ENCODE assay signal across 22 cellular contexts in genomic region chr14:24595046-24595808, GRCh38. TPM values are rescaled to one million over a fixed set of nuclear protein-coding genes. Genes with fewer than 3 reads are reported as not detected.
A peak's percentile ranks its signal among the peaks of the same experiment; 100 is the strongest.
DNase-seq lines count a peak whose midpoint lies in the region; ATAC-seq, FAIRE-seq and TF ChIP-seq lines count a peak whose summit lies in the region.
"Had no signal": no experiment of that assay in that cellular context is flagged by ENCODE, and none has a peak within 500 bp of the region (broad histone marks: within the 10 kb centered on the region; RNA-seq: fewer than 3 reads in every experiment).

No MANE protein-coding gene starts in this region.

- H4K20me1 ChIP-seq in K562 (replicated peaks; ENCODE audit: control insufficient read depth, insufficient read depth, low read length): no peaks in the 10 kb centered on the region
- no peaks in the 10 kb centered on the region for H4K20me1 ChIP-seq in keratinocyte (ENCODE audit: control insufficient read depth, extremely low read depth, insufficient read depth, low read length)
- no peaks in the 10 kb centered on the region for H4K20me1 ChIP-seq in GM23338 (replicated peaks; ENCODE audit: insufficient read depth)

- DNase-seq in NCI-H1048 (lab: John Stamatoyannopoulos, UW) (peak; percentile 88), K562 (ENCODE audit: extremely low read depth in 1 of 4, low spot score in 3 of 4) (no peak), keratinocyte (ENCODE audit: low read depth, low spot score) (peak; percentile 80), amygdala (lab: John Stamatoyannopoulos, UW) (no peak), GM23338 (ENCODE audit: low spot score) (no peak)
- DNase-seq: BE2C; CD8-positive, alpha-beta memory T cell; DMS 273 treated with DMSO at 0.1 percent for 48 hours; EL; KBM-7; NCI-H1092 treated with DMSO at 0.1 percent for 48 hours; NCI-H187; NCI-H446; NCI-H748 treated with DMSO at 0.1 percent for 48 hours; SIG-M5 had no signal

- no peaks in the 10 kb centered on the region for H3K79me2 ChIP-seq in K562 (ENCODE audit: control insufficient read depth, insufficient read depth, low read length)
- no peaks in the 10 kb centered on the region for H3K79me2 ChIP-seq in keratinocyte (ENCODE audit: control insufficient read depth, insufficient read depth, low read length)
- H3K79me2 ChIP-seq in GM23338 (replicated peaks; ENCODE audit: insufficient read depth): no peaks in the 10 kb centered on the region

- dilution Hi-C loops in keratinocyte (cut with MboI; ENCODE audit: extremely low pct_ligation_motif_present, low sequenced_read_pairs): no loop called here

- H3K36me3 ChIP-seq in HEK293 (ENCODE audit: control insufficient read depth in 2 of 2, insufficient read depth in 1 of 2, low read length in 2 of 2) (no peaks in the 10 kb centered on the region), K562 (ENCODE audit: control insufficient read depth, insufficient read depth, low read length) (no peaks in the 10 kb centered on the region), keratinocyte (ENCODE audit: control insufficient read depth in 2 of 2, extremely low read depth in 1 of 2, insufficient read depth in 2 of 2, low read length in 2 of 2) (no peaks in the 10 kb centered on the region), GM23338 (ENCODE audit: insufficient read depth) (no peaks in the 10 kb centered on the region; the same call in 1 of the 2 replicates)
- H3K36me3 ChIP-seq: BE2C had no signal

- no peak overlapping the region for H3K27ac Mint-ChIP-seq in GM23338
- H3K27ac Mint-ChIP-seq: CD8-positive, alpha-beta memory T cell had no signal

- H3K9ac ChIP-seq in K562 (ENCODE audit: insufficient read depth in 1 of 2, low read depth in 2 of 2, low read length in 2 of 2) (no peak overlapping the region), keratinocyte (ENCODE audit: control insufficient read depth, extremely low read depth, insufficient read depth, low read length) (peak overlapping the region; percentile 48)

- TF ChIP-seq CTCF in HEK293 (tag by site-specific recombination; IDR thresholded peaks at IDR 0.05) (no peak), K562 (IDR thresholded peaks at IDR 0.05 in 2 of 3, conservative IDR thresholded peaks at IDR 0.05 in 1 of 3; ENCODE audit: insufficient read depth in 2 of 3, low read depth in 1 of 3, low read length in 3 of 3) (no peak), keratinocyte (optimal IDR thresholded peaks at IDR 0.05 in 1 of 3, IDR thresholded peaks at IDR 0.05 in 1 of 3, conservative IDR thresholded peaks at IDR 0.05 in 1 of 3; ENCODE audit: extremely low read depth in 1 of 3, insufficient read depth in 2 of 3, low read length in 3 of 3) (no peak), GM23338 (conservative IDR thresholded peaks at IDR 0.05; ENCODE audit: low read depth in 2 of 2) (no peak)

- no TSS peak for BruUV-seq in K562 (replicated peaks; lab: Mats Ljungman, UMichigan)

- H3K4me3 Mint-ChIP-seq in GM23338: no peak overlapping the region
- H3K4me3 Mint-ChIP-seq: CD8-positive, alpha-beta memory T cell had no signal

- H3K9me1 ChIP-seq in K562 (ENCODE audit: control insufficient read depth, insufficient read depth, low read length): no peaks in the 10 kb centered on the region
- H3K9me1 ChIP-seq in keratinocyte (ENCODE audit: control insufficient read depth, extremely low read depth, insufficient read depth, low read length): no peaks in the 10 kb centered on the region

- peaks cover 45% of the 10 kb centered on the region for H3K9me3 Mint-ChIP-seq in GM23338

- no peak for TF ChIP-seq EP300 in K562 (IDR thresholded peaks at IDR 0.05; ENCODE audit: low read length)

- H3K27me3 ChIP-seq in K562 (ENCODE audit: control insufficient read depth in 2 of 2, insufficient read depth in 2 of 2, low read length in 2 of 2): no peaks in the 10 kb centered on the region
- no peaks in the 10 kb centered on the region for H3K27me3 ChIP-seq in keratinocyte (ENCODE audit: control insufficient read depth, extremely low read depth, insufficient read depth, low read length)
- no peaks in the 10 kb centered on the region for H3K27me3 ChIP-seq in GM23338 (ENCODE audit: insufficient read depth)
- H3K27me3 ChIP-seq: BE2C had no signal

- in situ Hi-C loops in K562 (cut with MboI): no loop called here

- H3K4me1 ChIP-seq in HEK293 (ENCODE audit: control insufficient read depth, insufficient read depth, low read length) (no peaks in the 10 kb centered on the region), K562 (replicated peaks in 1 of 2; ENCODE audit: control insufficient read depth in 2 of 2, insufficient read depth in 2 of 2, low read length in 2 of 2) (no peaks in the 10 kb centered on the region), keratinocyte (ENCODE audit: control insufficient read depth, extremely low read depth, insufficient read depth, low read length) (peaks cover 11% of the 10 kb centered on the region), GM23338 (ENCODE audit: insufficient read depth) (no peaks in the 10 kb centered on the region)
- H3K4me1 ChIP-seq: BE2C had no signal

- no peak for TF ChIP-seq RAD21 in K562 (CRISPR knock-in tag; conservative IDR thresholded peaks at IDR 0.05 in 1 of 2, IDR thresholded peaks at IDR 0.05 in 1 of 2)

- H3K9me2 ChIP-seq in GM23338 (ENCODE audit: insufficient read depth): peaks cover 3% of the 10 kb centered on the region; the same call in 1 of the 2 replicates

- intact Hi-C loops in K562 (cut with micrococcal nuclease): no loop called here

- H3K27ac ChIP-seq in HEK293 (ENCODE audit: extremely low read depth, low read depth, low read length) (no peak overlapping the region), K562 (ENCODE audit: extremely low read depth, low read depth, low read length) (no peak overlapping the region), keratinocyte (ENCODE audit: control insufficient read depth, insufficient read depth, low read length) (peak overlapping the region; percentile 68), GM23338 (ENCODE audit: low read depth) (no peak overlapping the region)

- POLR2A ChIA-PET in HEK293 (lab: Yijun Ruan, JAX): no interaction called here
- POLR2A ChIA-PET in K562 (lab: Yijun Ruan, JAX): no interaction called here

- H3F3A ChIP-seq in GM23338 (replicated peaks; ENCODE audit: low read depth): no peaks in the 10 kb centered on the region

- H3K9me3 ChIP-seq in HEK293 (ENCODE audit: control insufficient read depth, insufficient read depth, low read depth, low read length) (no peaks in the 10 kb centered on the region), K562 (replicated peaks; ENCODE audit: control insufficient read depth, insufficient read depth, low read depth, low read length) (no peaks in the 10 kb centered on the region), keratinocyte (ENCODE audit: control insufficient read depth, low read depth, low read length) (no peaks in the 10 kb centered on the region)
- H3K9me3 ChIP-seq: BE2C had no signal

- no peak for FAIRE-seq in K562 (lab: Jason Lieb, UNC)
- peak; percentile 93 for FAIRE-seq in keratinocyte (lab: Jason Lieb, UNC)
- FAIRE-seq: HTR-8/SVneo, RCC 7860 had no signal

- H3K4me3 ChIP-seq in HEK293 (ENCODE audit: low read depth, low read length): no peak overlapping the region
- no peak overlapping the region for H3K4me3 ChIP-seq in K562
- H3K4me3 ChIP-seq in keratinocyte (ENCODE audit: control insufficient read depth in 2 of 3, extremely low read depth in 1 of 3, insufficient read depth in 2 of 3, low read depth in 1 of 3, low read length in 3 of 3): peak overlapping the region in 1 of 3 experiments; percentile 24
- H3K4me3 ChIP-seq in GM23338: no peak overlapping the region

- H3K27me3 Mint-ChIP-seq in GM23338 (ENCODE audit: insufficient read depth, low read depth, poor library complexity): peaks cover 2% of the 10 kb centered on the region

- no peak for ATAC-seq in K562
- ATAC-seq in HG03565 (IDR thresholded peaks at IDR 0.05; ENCODE audit: unreplicated experiment): no peak
- ATAC-seq in GM23338: no peak
- ATAC-seq: HCT116 had no signal

- no peak for TF ChIP-seq POLR2A in K562 (conservative IDR thresholded peaks at IDR 0.05)

- H3K4me2 ChIP-seq in K562 (ENCODE audit: insufficient read depth, low read length): no peak overlapping the region
- H3K4me2 ChIP-seq in keratinocyte (ENCODE audit: control insufficient read depth, extremely low read depth, insufficient read depth, low read depth, low read length): peak overlapping the region; percentile 51
- H3K4me2 ChIP-seq in GM23338: no peak overlapping the region

- no peaks in the 10 kb centered on the region; the same call in 1 of the 3 replicates for H3K4me1 Mint-ChIP-seq in GM23338
- H3K4me1 Mint-ChIP-seq: CD8-positive, alpha-beta memory T cell had no signal

- CTCF ChIA-PET in HEK293 (lab: Yijun Ruan, JAX) (no interaction called here), K562 (lab: Yijun Ruan, JAX; ENCODE audit: low intra/inter-chr PET ratio) (no interaction called here)

- no peak overlapping the region for H2AFZ ChIP-seq in K562 (ENCODE audit: low read depth, low read length)
- H2AFZ ChIP-seq in keratinocyte (ENCODE audit: control insufficient read depth, low read length): peak overlapping the region; percentile 86
- H2AFZ ChIP-seq in GM23338: no peak overlapping the region

- H3K36me3 Mint-ChIP-seq in GM23338 (ENCODE audit: low read depth): peaks cover 15% of the 10 kb centered on the region

- 0% methylated on average over 1 of the region's 3 CpGs for WGBS in K562 (ENCODE audit: insufficient coverage, low coverage, missing lambda C conversion rate)

RNA-seq across cellular contexts. Expression of gene GZMH, which starts 14.3 kb away (rescaled TPM):
- not detected in 2 replicates for total RNA-seq in K562 (2011; cell fraction: chromatin; rRNA removed; ENCODE audit: low replicate concordance)
- not detected in 2 replicates for total RNA-seq in K562 (2011; cell fraction: nucleolus; rRNA removed)
- not detected in 2 replicates for total RNA-seq in K562 (2011; cell fraction: nucleoplasm; rRNA removed)
- not detected in 2 replicates for total RNA-seq in K562 (2014; rRNA removed)
- not detected in 2 replicates for total RNA-seq in K562 (2014; rRNA removed; fragmentation: Illumina TruSeq; extraction: Trizol)
- not detected in 2 replicates for total RNA-seq in K562 (2015; rRNA removed; fragmentation: Illumina TruSeq; extraction: Trizol)
- not detected in 2 replicates for total RNA-seq in K562 (2021)
- not detected in 2 replicates for polyA plus RNA-seq in K562 (2011; rRNA removed)
- not detected in 2 replicates for polyA plus RNA-seq in K562 (2011; cell fraction: cytosol; rRNA removed)
- not detected in 2 replicates for polyA plus RNA-seq in K562 (2011; cell fraction: nucleus; rRNA removed)
- polyA plus RNA-seq in K562 (2012): 0.61 TPM in 1 of 2 replicates, not detected in the other
- polyA plus RNA-seq in K562 (2014; fragmentation: Illumina TruSeq; extraction: Trizol): not detected in 2 replicates
- polyA plus RNA-seq in K562 (2014; fragmentation: Nextera tagmentation; extraction: Ambion mirVana): not detected
- not detected in 2 replicates for polyA plus RNA-seq in K562 (2014; rRNA removed)
- polyA minus RNA-seq in K562 (2011; rRNA and poly(A)+ RNA removed): not detected in 2 replicates
- not detected in 2 replicates for polyA minus RNA-seq in K562 (2011; cell fraction: cytosol; rRNA and poly(A)+ RNA removed)
- not detected in 2 replicates for polyA minus RNA-seq in K562 (2011; cell fraction: nucleus; rRNA and poly(A)+ RNA removed)
- 0.14 TPM in 1 of 3 replicates, not detected in the others for polyA plus RNA-seq in keratinocyte
- not detected for polyA plus RNA-seq in keratinocyte (2011; ENCODE audit: low read depth)
- not detected in 2 replicates for polyA plus RNA-seq in keratinocyte (2011; cell fraction: cytosol; rRNA removed)
- polyA plus RNA-seq in keratinocyte (2011; cell fraction: nucleus; rRNA removed): not detected in 2 replicates
- polyA plus RNA-seq in keratinocyte (2012; ENCODE audit: low replicate concordance): not detected in 2 replicates
- polyA minus RNA-seq in keratinocyte: not detected in 3 replicates
- not detected for polyA minus RNA-seq in keratinocyte (2011; cell fraction: cytosol; rRNA and poly(A)+ RNA removed)
- polyA minus RNA-seq in keratinocyte (2011; cell fraction: nucleus; rRNA and poly(A)+ RNA removed): not detected in 2 replicates
- not detected in 2 replicates for total RNA-seq in GM23338 (2014; rRNA removed; shearing (Covaris generic))
- polyA plus RNA-seq in GM23338 (2016; fragmentation: Nextera tagmentation; extraction: Ambion mirVana): not detected in 2 replicates
- total RNA-seq: M059J had no signal
- polyA plus RNA-seq: AG04450 had no signal

RNA-seq across cellular contexts. Expression of gene CTSG, which starts 19.2 kb away (rescaled TPM):
- total RNA-seq in K562 (2011; cell fraction: chromatin; rRNA removed; ENCODE audit: low replicate concordance): not detected in 2 replicates
- not detected in 2 replicates for total RNA-seq in K562 (2011; cell fraction: nucleolus; rRNA removed)
- total RNA-seq in K562 (2011; cell fraction: nucleoplasm; rRNA removed): not detected in 2 replicates
- total RNA-seq in K562 (2014; rRNA removed): not detected in 2 replicates
- total RNA-seq in K562 (2014; rRNA removed; fragmentation: Illumina TruSeq; extraction: Trizol): not detected in 2 replicates
- not detected in 2 replicates for total RNA-seq in K562 (2015; rRNA removed; fragmentation: Illumina TruSeq; extraction: Trizol)
- not detected in 2 replicates for total RNA-seq in K562 (2021)
- not detected in 2 replicates for polyA plus RNA-seq in K562 (2011; rRNA removed)
- not detected in 2 replicates for polyA plus RNA-seq in K562 (2011; cell fraction: cytosol; rRNA removed)
- polyA plus RNA-seq in K562 (2011; cell fraction: nucleus; rRNA removed): not detected in 2 replicates
- polyA plus RNA-seq in K562 (2012): not detected in 2 replicates
- polyA plus RNA-seq in K562 (2014; fragmentation: Illumina TruSeq; extraction: Trizol): not detected in 2 replicates
- not detected for polyA plus RNA-seq in K562 (2014; fragmentation: Nextera tagmentation; extraction: Ambion mirVana)
- polyA plus RNA-seq in K562 (2014; rRNA removed): not detected in 2 replicates
- not detected in 2 replicates for polyA minus RNA-seq in K562 (2011; rRNA and poly(A)+ RNA removed)
- not detected in 2 replicates for polyA minus RNA-seq in K562 (2011; cell fraction: cytosol; rRNA and poly(A)+ RNA removed)
- not detected in 2 replicates for polyA minus RNA-seq in K562 (2011; cell fraction: nucleus; rRNA and poly(A)+ RNA removed)
- polyA plus RNA-seq in keratinocyte: not detected in 3 replicates
- polyA plus RNA-seq in keratinocyte (2011; ENCODE audit: low read depth): not detected
- not detected in 2 replicates for polyA plus RNA-seq in keratinocyte (2011; cell fraction: cytosol; rRNA removed)
- not detected in 2 replicates for polyA plus RNA-seq in keratinocyte (2011; cell fraction: nucleus; rRNA removed)
- polyA plus RNA-seq in keratinocyte (2012; ENCODE audit: low replicate concordance): not detected in 2 replicates
- polyA minus RNA-seq in keratinocyte: not detected in 3 replicates
- polyA minus RNA-seq in keratinocyte (2011; cell fraction: cytosol; rRNA and poly(A)+ RNA removed): not detected
- polyA minus RNA-seq in keratinocyte (2011; cell fraction: nucleus; rRNA and poly(A)+ RNA removed): not detected in 2 replicates
- not detected in 2 replicates for total RNA-seq in GM23338 (2014; rRNA removed; shearing (Covaris generic))
- not detected in 2 replicates for polyA plus RNA-seq in GM23338 (2016; fragmentation: Nextera tagmentation; extraction: Ambion mirVana)
- total RNA-seq: CD8-positive, alpha-beta memory T cell; M059J had no signal
- polyA plus RNA-seq: AG04450; CD8-positive, alpha-beta memory T cell had no signal

RNA-seq across cellular contexts. Expression of gene GZMB, which starts 38.8 kb away (rescaled TPM):
- total RNA-seq in K562 (2011; cell fraction: chromatin; rRNA removed; ENCODE audit: low replicate concordance): not detected in 2 replicates
- 0.33 TPM in 1 of 2 replicates, not detected in the other for total RNA-seq in K562 (2011; cell fraction: nucleolus; rRNA removed)
- total RNA-seq in K562 (2011; cell fraction: nucleoplasm; rRNA removed): not detected in 2 replicates
- total RNA-seq in K562 (2014; rRNA removed) (not detected in 2 replicates), K562 (2014; rRNA removed; fragmentation: Illumina TruSeq; extraction: Trizol) (not detected in 2 replicates), K562 (2015; rRNA removed; fragmentation: Illumina TruSeq; extraction: Trizol) (0.23 TPM in 1 of 2 replicates, not detected in the other), K562 (2021) (0.95 and 1.2 TPM in 2 replicates)
- polyA plus RNA-seq in K562 (2011; rRNA removed) (0.08 TPM in 1 of 2 replicates, not detected in the other), K562 (2014; fragmentation: Illumina TruSeq; extraction: Trizol) (not detected in 2 replicates), K562 (2014; fragmentation: Nextera tagmentation; extraction: Ambion mirVana) (not detected), K562 (2014; rRNA removed) (0.68 TPM in 1 of 2 replicates, not detected in the other), keratinocyte (0.08 TPM in 1 of 3 replicates, not detected in the others), GM23338 (2016; fragmentation: Nextera tagmentation; extraction: Ambion mirVana) (not detected in 2 replicates)
- 0.09 TPM in 1 of 2 replicates, not detected in the other for polyA plus RNA-seq in K562 (2011; cell fraction: cytosol; rRNA removed)
- polyA plus RNA-seq in K562 (2011; cell fraction: nucleus; rRNA removed): not detected in 2 replicates
- 0.29 and 0.86 TPM in 2 replicates for polyA plus RNA-seq in K562 (2012)
- polyA minus RNA-seq in K562 (2011; rRNA and poly(A)+ RNA removed): not detected in 2 replicates
- polyA minus RNA-seq in K562 (2011; cell fraction: cytosol; rRNA and poly(A)+ RNA removed): not detected in 2 replicates
- polyA minus RNA-seq in K562 (2011; cell fraction: nucleus; rRNA and poly(A)+ RNA removed): not detected in 2 replicates
- not detected for polyA plus RNA-seq in keratinocyte (2011; ENCODE audit: low read depth)
- polyA plus RNA-seq in keratinocyte (2011; cell fraction: cytosol; rRNA removed): not detected in 2 replicates
- not detected in 2 replicates for polyA plus RNA-seq in keratinocyte (2011; cell fraction: nucleus; rRNA removed)
- polyA plus RNA-seq in keratinocyte (2012; ENCODE audit: low replicate concordance): not detected in 2 replicates
- not detected in 3 replicates for polyA minus RNA-seq in keratinocyte
- polyA minus RNA-seq in keratinocyte (2011; cell fraction: cytosol; rRNA and poly(A)+ RNA removed): not detected
- polyA minus RNA-seq in keratinocyte (2011; cell fraction: nucleus; rRNA and poly(A)+ RNA removed): not detected in 2 replicates
- not detected in 2 replicates for total RNA-seq in GM23338 (2014; rRNA removed; shearing (Covaris generic))
- total RNA-seq: M059J had no signal
- polyA plus RNA-seq: AG04450 had no signal

Comparison
In these comparisons a context has a peak if more than half of its experiments do, and no peak if none do; other contexts are left out.
1. DNase-seq: peak in NCI-H1048 (single experiment) and keratinocyte (single experiment); none in K562 (0 of 4), amygdala (0 of 56) and GM23338 (single experiment).
2. Of the 44 proteins assayed by ChIP-seq in both K562 and HEK293: peak only in K562: none; only in HEK293: ZNF398; in both: none; in neither: 43.